ENCODE assay signal across 8 cellular contexts in the genomic region with DNA sequence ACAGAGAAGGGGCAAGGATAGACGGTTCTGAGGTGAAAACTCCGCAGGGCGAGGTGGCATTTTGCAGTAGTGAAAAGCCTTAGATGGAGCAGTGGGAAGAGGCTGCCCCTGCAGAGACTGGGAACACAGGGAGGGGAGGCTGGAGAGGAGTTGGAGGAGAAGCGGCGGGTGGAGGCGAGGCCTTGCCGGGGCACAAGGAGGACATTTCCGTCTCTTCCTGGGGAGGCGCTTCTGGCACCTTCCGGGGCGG. TPM values are rescaled to one million over a fixed set of nuclear protein-coding genes. Genes with fewer than 3 reads are reported as not detected.
DNase-seq lines count a peak whose midpoint lies in the region; ATAC-seq and TF ChIP-seq lines count a peak whose summit lies in the region.

No MANE protein-coding gene starts in this region.

- H3K9me3 ChIP-seq in OCI-LY7 (ENCODE audit: low read length): no peaks in the 10 kb centered on the region

- ATAC-seq in GM18907 (IDR thresholded peaks at IDR 0.05; ENCODE audit: unreplicated experiment): peak; percentile 1
- ATAC-seq in GM21619 (IDR thresholded peaks at IDR 0.05; ENCODE audit: unreplicated experiment): no peak
- no peak for ATAC-seq in HG03354 (IDR thresholded peaks at IDR 0.05; ENCODE audit: poor library complexity, severe bottlenecking, unreplicated experiment)

- no peak; the same call in 1 of the 2 replicates for TF ChIP-seq CTCF in OCI-LY7 (conservative IDR thresholded peaks at IDR 0.05; ENCODE audit: low read length)

- CTCF ChIA-PET in OCI-LY7 (lab: Charles Lee; ENCODE audit: unreplicated experiment): no interaction called here

- peaks cover 14% of the 10 kb centered on the region for H3K4me1 ChIP-seq in OCI-LY7 (ENCODE audit: insufficient read depth, low read length, poor library complexity, severe bottlenecking)

- H3K9me2 ChIP-seq in OCI-LY7 (ENCODE audit: insufficient read depth, low read length): no peaks in the 10 kb centered on the region

- no TSS peak for BruUV-seq in OCI-LY7 (replicated peaks; lab: Mats Ljungman, UMichigan)

- H3K36me3 ChIP-seq in OCI-LY7 (ENCODE audit: insufficient read depth, low read length): no peaks in the 10 kb centered on the region

- peak overlapping the region; percentile 99 for H2AFZ ChIP-seq in OCI-LY7 (ENCODE audit: low read length)

- POLR2A ChIA-PET in OCI-LY7 (lab: Charles Lee): no interaction called here

- H3K27ac ChIP-seq in OCI-LY7 (ENCODE audit: low read depth, low read length, poor library complexity, severe bottlenecking) (no peak overlapping the region), epithelial cell of prostate (peak overlapping the region; percentile 76)

- peak overlapping the region; percentile 70 for H3K4me3 ChIP-seq in OCI-LY7 (ENCODE audit: low read depth, low read length, poor library complexity, severe bottlenecking)
- H3K4me3 ChIP-seq in skeletal muscle cell (ENCODE audit: low read depth, low read length): peak overlapping the region; percentile 58

- no peaks in the 10 kb centered on the region for H4K20me1 ChIP-seq in OCI-LY7 (ENCODE audit: insufficient read depth, low read length)

- peak overlapping the region; percentile 65 for H3K4me2 ChIP-seq in OCI-LY7 (ENCODE audit: low read length)

- intact Hi-C loops in OCI-LY7 (cut with micrococcal nuclease; ENCODE audit: unreplicated experiment): loop anchor here (10.0 kb wide), 1 partner anchor 254 kb away; a partner anchor contains a TSS

- no peak for DNase-seq in OCI-LY7 (ENCODE audit: low spot score)
- DNase-seq in epithelial cell of prostate (ENCODE audit: low read depth, low spot score): no peak
- no peak for DNase-seq in skeletal muscle cell (ENCODE audit: low read depth)
- DNase-seq in NCI-H1092 (lab: John Stamatoyannopoulos, UW): no peak
- no peak for DNase-seq in NCI-H1048 (lab: John Stamatoyannopoulos, UW)

- H3K79me2 ChIP-seq in OCI-LY7 (ENCODE audit: insufficient read depth, low read depth, low read length): no peaks in the 10 kb centered on the region

RNA-seq across cellular contexts. Expression of a gene that starts 42.6 kb away (rescaled TPM):
- total RNA-seq in OCI-LY7 (2014; rRNA removed; shearing (Covaris generic)): not detected in 2 replicates
- total RNA-seq in OCI-LY7 (2022): 0.08 TPM in 1 of 2 replicates, not detected in the other

RNA-seq across cellular contexts. Expression of a gene that starts 45.5 kb away (rescaled TPM):
- 0.03 and 0.47 TPM in 2 replicates for total RNA-seq in OCI-LY7 (2014; rRNA removed; shearing (Covaris generic))
- 0.37 and 1.1 TPM in 2 replicates for total RNA-seq in OCI-LY7 (2022)

RNA-seq across cellular contexts. Expression of a gene that starts 56.6 kb away (rescaled TPM):
- not detected in 2 replicates for total RNA-seq in OCI-LY7 (2014; rRNA removed; shearing (Covaris generic))
- total RNA-seq in OCI-LY7 (2022): not detected in 2 replicates
